ENCODE assay signal across 15 cellular contexts in genomic region chr2:174636979-174637378, GRCh38.
DNase-seq lines count a peak whose midpoint lies in the region; ATAC-seq and TF ChIP-seq lines count a peak whose summit lies in the region.
"Had no signal": no experiment of that assay in that cellular context is flagged by ENCODE, and none has a peak within 500 bp of the region (broad histone marks: within the 10 kb centered on the region; RNA-seq: fewer than 3 reads in every experiment).

No MANE protein-coding gene starts in this region.

- DNase-seq in activated T-cell treated with anti-CD3 and anti-CD28 coated beads, Interleukin-2, amount 50 U/mL, for 24 hours: no peak
- no peak for DNase-seq in activated T-cell treated with anti-CD3 and anti-CD28 coated beads, Interleukin-2, amount 50 U/mL, for 1 hour
- no peak for DNase-seq in central memory CD8-positive, alpha-beta T cell (ENCODE audit: low spot score in 2 of 2)
- DNase-seq in stimulated activated naive B cell treated with anti-CD40 and anti-IgM and Interleukin-4, amounts not matched to agents 10 μg/mL and 1 μg/mL and 100 μg/mL, for 72 hours: no peak
- no peak for DNase-seq in D341Med (ENCODE audit: low spot score)
- DNase-seq: amygdala, EL, MG63, NCI-H226, PC-3, upper lobe of left lung had no signal

- H3K36me3 Mint-ChIP-seq in activated T-cell treated with anti-CD3 and anti-CD28 coated beads, Interleukin-2, amount 50 U/mL, for 24 hours (ENCODE audit: low read depth): peaks cover 18% of the 10 kb centered on the region
- peaks cover 10% of the 10 kb centered on the region for H3K36me3 Mint-ChIP-seq in central memory CD8-positive, alpha-beta T cell (ENCODE audit: insufficient read depth)
- H3K36me3 Mint-ChIP-seq in stimulated activated naive B cell treated with anti-CD40 and anti-IgM and Interleukin-4, amounts not matched to agents 10 μg/mL and 1 μg/mL and 100 μg/mL, for 72 hours: peaks cover 17 to 18% of the 10 kb centered on the region in 2 donors

- H4K20me1 ChIP-seq in OCI-LY1 (ENCODE audit: insufficient read depth, low read length): no peaks in the 10 kb centered on the region

- peaks cover 3% of the 10 kb centered on the region for H3K9me3 ChIP-seq in OCI-LY1 (ENCODE audit: low read length)
- H3K9me3 ChIP-seq: MG63, prostate gland, upper lobe of left lung had no signal

- no peaks in the 10 kb centered on the region; the same call in 1 of the 2 replicates for H3K36me3 ChIP-seq in OCI-LY1 (ENCODE audit: insufficient read depth, low read length)
- H3K36me3 ChIP-seq: MG63, prostate gland, upper lobe of left lung had no signal

- H3K27ac ChIP-seq in OCI-LY1 (ENCODE audit: low read depth, low read length, poor library complexity, severe bottlenecking): no peak overlapping the region
- H3K27ac ChIP-seq: prostate gland, upper lobe of left lung had no signal

- no peaks in the 10 kb centered on the region for H3K9me3 Mint-ChIP-seq in activated T-cell treated with anti-CD3 and anti-CD28 coated beads, Interleukin-2, amount 50 U/mL, for 24 hours
- no peaks in the 10 kb centered on the region for H3K9me3 Mint-ChIP-seq in central memory CD8-positive, alpha-beta T cell
- peaks cover 2 to 4% of the 10 kb centered on the region in 2 donors for H3K9me3 Mint-ChIP-seq in stimulated activated naive B cell treated with anti-CD40 and anti-IgM and Interleukin-4, amounts not matched to agents 10 μg/mL and 1 μg/mL and 100 μg/mL, for 72 hours

- peak overlapping the region; percentile 73 for H3K27ac Mint-ChIP-seq in activated T-cell treated with anti-CD3 and anti-CD28 coated beads, Interleukin-2, amount 50 U/mL, for 24 hours
- H3K27ac Mint-ChIP-seq in central memory CD8-positive, alpha-beta T cell (ENCODE audit: low read depth): peak overlapping the region; percentile 80
- H3K27ac Mint-ChIP-seq in stimulated activated naive B cell treated with anti-CD40 and anti-IgM and Interleukin-4, amounts not matched to agents 10 μg/mL and 1 μg/mL and 100 μg/mL, for 72 hours: peak overlapping the region; percentile 15

- H3K4me2 ChIP-seq in OCI-LY1 (ENCODE audit: low read length): no peak overlapping the region

- peak; percentile 29; the same call in 1 of the 2 replicates for TF ChIP-seq CTCF in OCI-LY1 (IDR thresholded peaks at IDR 0.05; ENCODE audit: low read length)

- no peak overlapping the region for H2AFZ ChIP-seq in OCI-LY1 (ENCODE audit: low read length)

- H3K27me3 Mint-ChIP-seq in activated T-cell treated with anti-CD3 and anti-CD28 coated beads, Interleukin-2, amount 50 U/mL, for 24 hours: no peaks in the 10 kb centered on the region
- no peaks in the 10 kb centered on the region for H3K27me3 Mint-ChIP-seq in central memory CD8-positive, alpha-beta T cell
- no peaks in the 10 kb centered on the region for H3K27me3 Mint-ChIP-seq in stimulated activated naive B cell treated with anti-CD40 and anti-IgM and Interleukin-4, amounts not matched to agents 10 μg/mL and 1 μg/mL and 100 μg/mL, for 72 hours

- peaks cover 35% of the 10 kb centered on the region for H3K4me1 ChIP-seq in OCI-LY1 (ENCODE audit: insufficient read depth, low read length, severe bottlenecking)
- H3K4me1 ChIP-seq: prostate gland had no signal

- no peaks in the 10 kb centered on the region for H3K9me2 ChIP-seq in OCI-LY1 (ENCODE audit: low read depth, low read length)

- no peak overlapping the region for H3K9ac ChIP-seq in OCI-LY1 (ENCODE audit: low read length)

- H3K79me2 ChIP-seq in OCI-LY1 (ENCODE audit: insufficient read depth, low read length): peaks cover 21% of the 10 kb centered on the region

- no peaks in the 10 kb centered on the region for H3F3A ChIP-seq in OCI-LY1 (ENCODE audit: insufficient read depth, low read length)

- H3K4me3 ChIP-seq in OCI-LY1 (ENCODE audit: low read depth, low read length, poor library complexity, severe bottlenecking): no peak overlapping the region
- H3K4me3 ChIP-seq: MG63, prostate gland, upper lobe of left lung had no signal

- H3K27me3 ChIP-seq in OCI-LY1 (ENCODE audit: insufficient read depth, low read length): no peaks in the 10 kb centered on the region; the same call in 1 of the 2 replicates
- H3K27me3 ChIP-seq: MG63, upper lobe of left lung had no signal

- no peak for ATAC-seq in central memory CD8-positive, alpha-beta T cell (replicated peaks; ENCODE audit: extremely low read depth, poor library complexity, severe bottlenecking)
- ATAC-seq in stimulated activated naive B cell treated with anti-CD40 and anti-IgM and Interleukin-4, amounts not matched to agents 10 μg/mL and 1 μg/mL and 100 μg/mL, for 72 hours (replicated peaks): no peak
- ATAC-seq in GM18858 (IDR thresholded peaks at IDR 0.05; ENCODE audit: unreplicated experiment) (no peak), GM21723 (IDR thresholded peaks at IDR 0.05; ENCODE audit: unreplicated experiment) (no peak)
- ATAC-seq: PC-3 had no signal

- H3K4me1 Mint-ChIP-seq in activated T-cell treated with anti-CD3 and anti-CD28 coated beads, Interleukin-2, amount 50 U/mL, for 24 hours (ENCODE audit: low read depth): peaks cover 54% of the 10 kb centered on the region
- H3K4me1 Mint-ChIP-seq in central memory CD8-positive, alpha-beta T cell: peaks cover 48% of the 10 kb centered on the region
- H3K4me1 Mint-ChIP-seq in stimulated activated naive B cell treated with anti-CD40 and anti-IgM and Interleukin-4, amounts not matched to agents 10 μg/mL and 1 μg/mL and 100 μg/mL, for 72 hours: peaks cover 27 to 55% of the 10 kb centered on the region in 2 donors

- no peak overlapping the region for H3K4me3 Mint-ChIP-seq in activated T-cell treated with anti-CD3 and anti-CD28 coated beads, Interleukin-2, amount 50 U/mL, for 24 hours
- no peak overlapping the region for H3K4me3 Mint-ChIP-seq in central memory CD8-positive, alpha-beta T cell
- no peak overlapping the region for H3K4me3 Mint-ChIP-seq in stimulated activated naive B cell treated with anti-CD40 and anti-IgM and Interleukin-4, amounts not matched to agents 10 μg/mL and 1 μg/mL and 100 μg/mL, for 72 hours

Comparison
In these comparisons a context has a peak if more than half of its experiments do, and no peak if none do; other contexts are left out.
1. H3K27ac Mint-ChIP-seq: peak in every context shown above with its lines; median percentile 80 in central memory CD8-positive, alpha-beta T cell; 73 in activated T-cell treated with anti-CD3 and anti-CD28 coated beads, Interleukin-2, amount 50 U/mL, for 24 hours; 15 in stimulated activated naive B cell treated with anti-CD40 and anti-IgM and Interleukin-4, amounts not matched to agents 10 μg/mL and 1 μg/mL and 100 μg/mL, for 72 hours.